ENCODE assay signal across 15 cellular contexts in genomic region chr9:112124156-112124555, GRCh38. TPM values are rescaled to one million over a fixed set of nuclear protein-coding genes. Genes with fewer than 3 reads are reported as not detected.
A peak's percentile ranks its signal among the peaks of the same experiment; 100 is the strongest.
DNase-seq lines count a peak whose midpoint lies in the region; ATAC-seq and TF ChIP-seq lines count a peak whose summit lies in the region.
"Had no signal": no experiment of that assay in that cellular context is flagged by ENCODE, and none has a peak within 500 bp of the region (broad histone marks: within the 10 kb centered on the region; RNA-seq: fewer than 3 reads in every experiment).

No MANE protein-coding gene starts in this region.

- intact Hi-C loops in left lung (cut with DNase I) (no loop called here), upper lobe of right lung (cut with DNase I) (no loop called here)

- H3K36me3 ChIP-seq in left lung (peaks cover 0 to 48% of the 10 kb centered on the region in 2 donors), upper lobe of right lung (peaks cover 13% of the 10 kb centered on the region)
- H3K36me3 ChIP-seq: HAP-1 had no signal

- peaks cover 0 to 6% of the 10 kb centered on the region in 2 donors for H3K4me1 ChIP-seq in left lung
- H3K4me1 ChIP-seq in upper lobe of right lung = peaks cover 2% of the 10 kb centered on the region
- H3K4me1 ChIP-seq: HAP-1 had no signal

- no peaks in the 10 kb centered on the region for H3K27me3 ChIP-seq in left lung
- no peaks in the 10 kb centered on the region for H3K27me3 ChIP-seq in upper lobe of right lung
- H3K27me3 ChIP-seq: BLaER1 had no signal

- H3K27ac ChIP-seq in left lung (no peak overlapping the region), upper lobe of right lung (no peak overlapping the region)
- H3K27ac ChIP-seq: 22Rv1, BLaER1 had no signal

- no peak overlapping the region for H3K4me3 ChIP-seq in left lung
- no peak overlapping the region for H3K4me3 ChIP-seq in upper lobe of right lung
- H3K4me3 ChIP-seq: BLaER1, GM12878, HAP-1 had no signal

- H3K9me3 ChIP-seq in left lung (no peaks in the 10 kb centered on the region), upper lobe of right lung (no peaks in the 10 kb centered on the region)
- H3K9me3 ChIP-seq: BLaER1, Caco-2, HAP-1 had no signal

- TF ChIP-seq CTCF in left lung (IDR thresholded peaks at IDR 0.05) (no peak), upper lobe of right lung (IDR thresholded peaks at IDR 0.05) (no peak)

- peak; percentile 63 for ATAC-seq in left lung
- peak; percentile 44 for ATAC-seq in upper lobe of right lung
- ATAC-seq: GM12878 had no signal

- peak; percentile 27 for DNase-seq in DMS53 (lab: John Stamatoyannopoulos, UW)
- DNase-seq in DMS53 treated with DMSO at 0.1 percent for 48 hours (lab: John Stamatoyannopoulos, UW; ENCODE audit: unreplicated experiment) = no peak
- DNase-seq in NCI-H510A (lab: John Stamatoyannopoulos, UW) = peak; percentile 46
- DNase-seq in left lung = peak in 1 of 2 donors; percentile 48
- no peak for DNase-seq in upper lobe of right lung
- DNase-seq in GM03348 (ENCODE audit: low spot score) = no peak
- no peak for DNase-seq in UCSD-AML1 (lab: John Stamatoyannopoulos, UW; ENCODE audit: unreplicated experiment)
- no peak for DNase-seq in NCI-H2196 (lab: John Stamatoyannopoulos, UW; ENCODE audit: unreplicated experiment)
- DNase-seq: AML-193; Caco-2; CD8-positive, alpha-beta memory T cell had no signal

RNA-seq across cellular contexts. Expression of gene SUSD1, which starts 50.9 kb away (rescaled TPM):
- 10 to 100 TPM; 31.3 to 32.9 TPM for total RNA-seq in left lung
- total RNA-seq in upper lobe of right lung = 31.0 TPM

Comparison
In these comparisons a context has a peak if more than half of its experiments do, and no peak if none do; other contexts are left out.
1. DNase-seq: peak in DMS53 (single experiment) and NCI-H510A (single experiment); none in DMS53 treated with DMSO at 0.1 percent for 48 hours (single experiment), upper lobe of right lung (single experiment), GM03348 (single experiment), UCSD-AML1 (single experiment) and NCI-H2196 (single experiment).